In the genomic region with DNA sequence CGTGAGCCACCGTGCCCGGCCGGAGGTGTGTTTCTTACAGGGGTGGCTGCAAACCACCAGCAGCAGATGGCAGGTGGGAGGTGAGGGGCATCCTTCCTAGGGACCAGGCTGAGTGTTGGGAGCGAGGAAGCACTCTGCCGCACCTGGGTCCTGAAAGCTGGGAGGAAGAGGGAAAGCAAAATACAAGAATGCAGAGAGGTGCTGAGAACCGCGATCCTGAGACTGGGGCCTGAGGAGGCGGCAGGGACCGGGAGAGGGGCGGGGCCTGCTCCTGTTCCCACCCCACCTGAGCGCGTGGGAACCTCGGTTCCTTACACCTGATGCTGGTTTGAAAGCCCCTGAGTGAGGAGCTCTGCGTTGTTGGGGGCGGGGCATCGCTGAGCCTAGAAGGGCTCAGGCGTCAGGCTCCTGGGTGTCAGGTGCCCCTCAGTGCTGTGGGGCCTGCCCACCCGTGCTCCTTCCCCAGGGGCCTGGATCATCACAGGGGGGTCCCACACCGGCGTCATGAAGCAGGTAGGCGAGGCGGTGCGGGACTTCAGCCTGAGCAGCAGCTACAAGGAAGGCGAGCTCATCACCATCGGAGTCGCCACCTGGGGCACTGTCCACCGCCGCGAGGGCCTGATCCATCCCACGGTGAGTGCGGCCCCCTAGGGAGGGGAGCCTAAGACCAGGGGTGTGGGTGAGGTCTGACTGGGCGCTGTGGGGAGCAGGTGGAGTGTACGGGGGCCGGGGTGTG, we compare ENCODE assay signal across 14 cellular contexts. TPM values are rescaled to one million over a fixed set of nuclear protein-coding genes. Genes with fewer than 3 reads are reported as not detected.
DNase-seq lines count a peak whose midpoint lies in the region; ATAC-seq and TF ChIP-seq lines count a peak whose summit lies in the region.
"Had no signal": no experiment of that assay in that cellular context is flagged by ENCODE, and none has a peak within 500 bp of the region (broad histone marks: within the 10 kb centered on the region; RNA-seq: fewer than 3 reads in every experiment).

No MANE protein-coding gene starts in this region.

- no CpG with 5 or more reads among the region's 35 CpGs for WGBS in H9 (ENCODE audit: extremely low coverage, insufficient read length, low lambda C conversion rate)

- no peaks in the 10 kb centered on the region for H3K79me1 ChIP-seq in H9 (ENCODE audit: insufficient read depth, low read depth, low read length, poor library complexity, severe bottlenecking)

- no peak overlapping the region for H3T11ph ChIP-seq in H9 (ENCODE audit: low read length)

- no peak overlapping the region for H2BK20ac ChIP-seq in H9 (ENCODE audit: low read depth, low read length, poor library complexity, severe bottlenecking)

- H3K79me2 ChIP-seq in H9 (ENCODE audit: insufficient read depth, low read length) = no peaks in the 10 kb centered on the region

- peak; percentile 17 for DNase-seq in COR-L47 (lab: John Stamatoyannopoulos, UW)
- peak; percentile 76 for DNase-seq in H9
- DNase-seq in dorsolateral prefrontal cortex = peak in 6 of 10 donors; percentile 20 to 41 (median 32)
- DNase-seq in mucosa of descending colon = peak in 1 of 3 donors; percentile 23
- DNase-seq in SIG-M5 (lab: John Stamatoyannopoulos, UW) = no peak
- DNase-seq in NCI-H2081 (lab: John Stamatoyannopoulos, UW) = no peak
- DNase-seq in germinal center (ENCODE audit: low spot score) = no peak
- DNase-seq in hepatic stellate cell (ENCODE audit: low spot score) = no peak
- DNase-seq: activated B cell treated with CpG ODN at 0.5 μM for 24 hours; central memory CD4-positive, alpha-beta T cell; esophagus squamous epithelium had no signal

- H2BK120ac ChIP-seq in H9 (ENCODE audit: low read depth, low read length, poor library complexity, severe bottlenecking) = no peak overlapping the region

- no peak overlapping the region for H2BK12ac ChIP-seq in H9 (ENCODE audit: insufficient read length, low read depth, low read length)

- H2AK5ac ChIP-seq in H9 (ENCODE audit: insufficient read length, low read length) = no peak overlapping the region

- no peak overlapping the region for H3K27ac Mint-ChIP-seq in H9
- H3K27ac Mint-ChIP-seq: activated B cell treated with CpG ODN at 0.5 μM for 24 hours; stimulated activated naive CD8-positive, alpha-beta T cell treated with anti-CD3 and anti-CD28 coated beads, Interleukin-15, Interleukin-2, amounts not matched to agents 100 ng/mL and 50 ng/mL, for 24 hours had no signal

- H3K23ac ChIP-seq in H9 (ENCODE audit: insufficient read length, low read depth, low read length) = no peak overlapping the region

- no peaks in the 10 kb centered on the region for H3K9me3 ChIP-seq in H9 (ENCODE audit: control insufficient read depth, low read depth, low read length)
- no peaks in the 10 kb centered on the region for H3K9me3 ChIP-seq in mucosa of descending colon
- H3K9me3 ChIP-seq: esophagus squamous epithelium, HAP-1 had no signal

- H3K23me2 ChIP-seq in H9 (ENCODE audit: insufficient read length, low read depth, low read length, poor library complexity, severe bottlenecking) = peaks cover 3% of the 10 kb centered on the region

- no peaks in the 10 kb centered on the region for H3K36me3 Mint-ChIP-seq in H9 (ENCODE audit: insufficient read depth in 1 of 3, low read depth in 3 of 3)

- H3K36me3 ChIP-seq in mucosa of descending colon (ENCODE audit: low read depth) = no peaks in the 10 kb centered on the region
- H3K36me3 ChIP-seq: esophagus squamous epithelium, HAP-1 had no signal

- H3K18ac ChIP-seq in H9 (ENCODE audit: insufficient read length, low read depth, low read length) = no peak overlapping the region

- H4K8ac ChIP-seq in H9 (replicated peaks; ENCODE audit: insufficient read length, low read depth, low read length) = no peak overlapping the region

- peak overlapping the region; percentile 58 for H3K4me2 ChIP-seq in H9 (ENCODE audit: insufficient read depth, insufficient read length, low read length)

- TF ChIP-seq CTCF in H9 (conservative IDR thresholded peaks at IDR 0.05) (0 out of 3 replicates have a peak, but pooled peaks have one; percentile 14), dorsolateral prefrontal cortex (IDR thresholded peaks at IDR 0.05 in 54 of 56, conservative IDR thresholded peaks at IDR 0.05 in 2 of 56; ENCODE audit: low read depth in 1 of 56, partially characterized antibody in 56 of 56) (no peak), mucosa of descending colon (IDR thresholded peaks at IDR 0.05) (no peak)

- H3K4me1 Mint-ChIP-seq in H9 = peaks cover 2 to 9% of the 10 kb centered on the region in 2 experiments; a peak in 2 of 4 replicates

- no peaks in the 10 kb centered on the region for H4K20me1 ChIP-seq in H9 (ENCODE audit: control insufficient read depth, insufficient read depth, insufficient read length)

- no peak overlapping the region for H4K91ac ChIP-seq in H9 (ENCODE audit: insufficient read length, low read depth, low read length)

- H3K9me3 Mint-ChIP-seq in H9 = peaks cover 8 to 10% of the 10 kb centered on the region in 2 experiments; a peak in 4 of 5 replicates
- H3K9me3 Mint-ChIP-seq: activated B cell treated with CpG ODN at 0.5 μM for 24 hours had no signal

- H2AFZ ChIP-seq in H9 (ENCODE audit: low read length) = no peak overlapping the region

- no peak overlapping the region for H2BK5ac ChIP-seq in H9 (ENCODE audit: insufficient read length, low read length)

- H3K4ac ChIP-seq in H9 (ENCODE audit: low read depth, low read length) = no peak overlapping the region

- no peak overlapping the region for H3K56ac ChIP-seq in H9 (ENCODE audit: insufficient read length, low read depth, low read length)

- H3K27ac ChIP-seq in H9 (ENCODE audit: insufficient read length, low read depth, low read length) = no peak overlapping the region
- no peak overlapping the region for H3K27ac ChIP-seq in dorsolateral prefrontal cortex
- H3K27ac ChIP-seq: esophagus squamous epithelium had no signal

- H3K4me3 ChIP-seq in dorsolateral prefrontal cortex = no peak overlapping the region
- no peak overlapping the region for H3K4me3 ChIP-seq in mucosa of descending colon
- H3K4me3 ChIP-seq: esophagus squamous epithelium, HAP-1 had no signal

- peak; percentile 25 for ATAC-seq in mucosa of descending colon
- ATAC-seq: Right ventricle myocardium inferior had no signal

- H4K5ac ChIP-seq in H9 (ENCODE audit: insufficient read length, low read depth, low read length) = no peak overlapping the region

- H3K4me3 Mint-ChIP-seq in H9 = peak overlapping the region; percentile 34 to 71
- H3K4me3 Mint-ChIP-seq: activated B cell treated with CpG ODN at 0.5 μM for 24 hours; stimulated activated naive CD8-positive, alpha-beta T cell treated with anti-CD3 and anti-CD28 coated beads, Interleukin-15, Interleukin-2, amounts not matched to agents 100 ng/mL and 50 ng/mL, for 24 hours had no signal

- intact Hi-C loops in dorsolateral prefrontal cortex (cut with DNase I) (no loop called here), mucosa of descending colon (cut with DNase I, micrococcal nuclease) (no loop called here)

- H3K14ac ChIP-seq in H9 (ENCODE audit: insufficient read depth, low read length) = no peak overlapping the region

- no peak overlapping the region for H2BK15ac ChIP-seq in H9 (ENCODE audit: low read depth, low read length)

- H3K27me3 Mint-ChIP-seq in H9 (ENCODE audit: low read depth) = peaks cover 50% of the 10 kb centered on the region
- H3K27me3 Mint-ChIP-seq: activated B cell treated with CpG ODN at 0.5 μM for 24 hours; stimulated activated naive CD8-positive, alpha-beta T cell treated with anti-CD3 and anti-CD28 coated beads, Interleukin-15, Interleukin-2, amounts not matched to agents 100 ng/mL and 50 ng/mL, for 24 hours had no signal

- no peak overlapping the region for H3K9ac ChIP-seq in H9 (ENCODE audit: extremely low read depth, insufficient read length, low read length)

- no peaks in the 10 kb centered on the region for H3K4me1 ChIP-seq in H9 (ENCODE audit: insufficient read depth, low read length)
- H3K4me1 ChIP-seq in mucosa of descending colon (ENCODE audit: low read depth) = no peaks in the 10 kb centered on the region
- H3K4me1 ChIP-seq: HAP-1 had no signal

- H3K27me3 ChIP-seq in H9 (ENCODE audit: insufficient read depth, low read length) (peaks cover 4% of the 10 kb centered on the region; the same call in 1 of the 2 replicates), dorsolateral prefrontal cortex (peaks cover 0 to 22% (median 0%) of the 10 kb centered on the region in 45 donors)

RNA-seq across cellular contexts. Expression of a gene that starts 15.5 kb away (rescaled TPM):
- 0.11 and 0.68 TPM in 2 replicates for total RNA-seq in H9 (2021)
- total RNA-seq in dorsolateral prefrontal cortex = 10 to 100 TPM; 29.8 to 83.7 (median 54.3) TPM
- total RNA-seq in mucosa of descending colon = 10 to 100 TPM in 1 of 3 donors, 1 to 10 TPM in 2; 1.5 to 10.3 (median 7.2) TPM

RNA-seq across cellular contexts. Expression of a gene that starts 29.7 kb away (rescaled TPM):
- 16.9 and 17.0 TPM in 2 replicates for total RNA-seq in H9 (2021)
- 10 to 100 TPM; 23.3 to 59.4 (median 39.0) TPM for total RNA-seq in dorsolateral prefrontal cortex
- total RNA-seq in mucosa of descending colon = 10 to 100 TPM; 22.0 to 33.0 (median 26.6) TPM

Comparison
In these comparisons a context has a peak if more than half of its experiments do, and no peak if none do; other contexts are left out.
1. DNase-seq: peak in COR-L47 (single experiment), H9 (single experiment) and dorsolateral prefrontal cortex (6 of 10); none in SIG-M5 (single experiment), NCI-H2081 (0 of 2), germinal center (single experiment) and hepatic stellate cell (single experiment).